ENCODE assay signal across 9 cellular contexts in the genomic region with DNA sequence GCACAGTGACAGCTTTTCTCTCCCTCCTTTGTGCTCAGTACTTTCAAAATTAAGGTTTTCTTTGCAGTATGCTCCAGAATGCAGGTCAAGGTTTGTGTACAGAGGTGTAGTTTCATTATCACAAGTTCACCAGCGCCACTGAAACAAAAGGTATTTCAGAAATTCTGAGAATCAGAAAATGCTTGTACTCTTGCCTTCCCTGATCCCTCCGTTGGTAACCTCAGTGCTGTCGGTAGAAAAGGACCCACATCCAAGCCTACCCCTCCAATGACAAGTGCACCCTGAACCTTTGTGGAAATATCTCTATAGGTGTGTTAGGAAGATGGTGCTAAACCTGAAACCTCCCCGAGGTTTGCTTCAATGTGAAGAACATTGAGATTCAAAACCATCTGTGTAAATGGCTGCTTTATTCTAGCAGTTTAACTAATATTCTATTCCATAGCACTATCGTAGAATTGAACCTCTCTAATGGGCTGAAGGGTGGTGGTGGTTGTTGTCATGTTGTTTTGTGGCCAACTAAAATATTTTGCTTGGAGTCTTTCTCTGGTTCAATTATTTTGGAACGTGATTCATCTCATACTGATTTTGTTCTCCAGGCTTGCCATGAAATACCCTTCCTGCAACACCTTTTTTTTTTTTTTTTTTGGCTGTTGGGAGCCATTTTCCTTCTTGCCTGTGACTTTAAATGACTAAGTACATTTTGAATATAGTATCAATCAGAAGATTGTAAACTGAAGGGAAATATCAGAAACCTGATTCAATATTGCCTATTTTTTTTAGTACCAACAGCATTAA. TPM values are rescaled to one million over a fixed set of nuclear protein-coding genes. Genes with fewer than 3 reads are reported as not detected.
A peak's percentile ranks its signal among the peaks of the same experiment; 100 is the strongest.
DNase-seq lines count a peak whose midpoint lies in the region; ATAC-seq and TF ChIP-seq lines count a peak whose summit lies in the region.
"Had no signal": no experiment of that assay in that cellular context is flagged by ENCODE, and none has a peak within 500 bp of the region (broad histone marks: within the 10 kb centered on the region; RNA-seq: fewer than 3 reads in every experiment).

No MANE protein-coding gene starts in this region.

- no peaks in the 10 kb centered on the region for H3K9me3 ChIP-seq in Caco-2

- no peaks in the 10 kb centered on the region for H3K36me3 ChIP-seq in Caco-2 (ENCODE audit: control insufficient read depth, insufficient read depth, low read length)

- H3K36me3 Mint-ChIP-seq in effector memory CD8-positive, alpha-beta T cell (ENCODE audit: insufficient read depth), result no peaks in the 10 kb centered on the region
- peaks cover 30% of the 10 kb centered on the region for H3K36me3 Mint-ChIP-seq in Caco-2 (ENCODE audit: insufficient read depth, unreplicated experiment)

- CTCF ChIA-PET in Caco-2 (lab: Charles Lee), result interaction anchor here (1.0 kb wide), 1 partner anchor 19 kb away, joined by 3 read pairs; no protein-coding TSS in a partner anchor

- intact Hi-C loops in Caco-2 (cut with micrococcal nuclease; ENCODE audit: unreplicated experiment), result no loop called here

- peaks cover 5% of the 10 kb centered on the region; the same call in 1 of the 2 replicates for H3K4me1 ChIP-seq in Caco-2

- H3K27ac Mint-ChIP-seq in effector memory CD8-positive, alpha-beta T cell, result peak overlapping the region; percentile 68 to 97
- no peak overlapping the region for H3K27ac Mint-ChIP-seq in Caco-2 (ENCODE audit: unreplicated experiment)

- peaks cover 0 to 8% of the 10 kb centered on the region in 2 donors for H3K27me3 Mint-ChIP-seq in effector memory CD8-positive, alpha-beta T cell
- H3K27me3 Mint-ChIP-seq in Caco-2 (ENCODE audit: insufficient read depth, unreplicated experiment), result no peaks in the 10 kb centered on the region

- peak overlapping the region; percentile 76 to 86 for H3K4me3 Mint-ChIP-seq in effector memory CD8-positive, alpha-beta T cell
- no peak overlapping the region for H3K4me3 Mint-ChIP-seq in Caco-2 (ENCODE audit: unreplicated experiment)

- peak; percentile 75 for ATAC-seq in effector memory CD8-positive, alpha-beta T cell (replicated peaks)
- no peak for ATAC-seq in HG03159 (IDR thresholded peaks at IDR 0.05; ENCODE audit: unreplicated experiment)

- H3K27me3 ChIP-seq in Caco-2 (replicated peaks; ENCODE audit: control insufficient read depth, insufficient read depth, low read length), result no peaks in the 10 kb centered on the region

- H3K4me3 ChIP-seq in Caco-2 (ENCODE audit: low read depth, low read length), result no peak overlapping the region

- POLR2A ChIA-PET in Caco-2 (lab: Charles Lee), result no interaction called here

- TF ChIP-seq CTCF in GM20000 (IDR thresholded peaks at IDR 0.05; ENCODE audit: extremely low read depth, missing control alignments), result no peak
- no peak for TF ChIP-seq CTCF in Caco-2 (IDR thresholded peaks at IDR 0.05; ENCODE audit: insufficient read depth in 1 of 2, low read depth in 1 of 2, low read length in 1 of 2, severe bottlenecking in 1 of 2, unreplicated experiment in 1 of 2)

- peak; percentile 53 to 67 for DNase-seq in NCI-H2081 (lab: John Stamatoyannopoulos, UW)
- no peak for DNase-seq in NCI-H2081 treated with DMSO at 0.1 percent for 48 hours (lab: John Stamatoyannopoulos, UW)
- DNase-seq in NCI-H69 (lab: John Stamatoyannopoulos, UW), result peak; percentile 61
- DNase-seq in effector memory CD8-positive, alpha-beta T cell, result no peak
- peak; percentile 66 for DNase-seq in superior temporal gyrus (ENCODE audit: extremely low spot score)
- DNase-seq in GM20000 (ENCODE audit: low spot score), result no peak
- DNase-seq in Caco-2, result no peak
- DNase-seq: SIG-M5 had no signal

- BruUV-seq in Caco-2 (replicated peaks; lab: Mats Ljungman, UMichigan), result no TSS peak

- H3K4me1 Mint-ChIP-seq in effector memory CD8-positive, alpha-beta T cell (ENCODE audit: low read depth in 2 of 2), result peaks cover 5 to 15% of the 10 kb centered on the region in 2 donors
- peaks cover 17% of the 10 kb centered on the region for H3K4me1 Mint-ChIP-seq in Caco-2 (ENCODE audit: low read depth, unreplicated experiment)

- H3K9me3 Mint-ChIP-seq in effector memory CD8-positive, alpha-beta T cell, result no peaks in the 10 kb centered on the region
- no peaks in the 10 kb centered on the region for H3K9me3 Mint-ChIP-seq in Caco-2 (ENCODE audit: unreplicated experiment)

RNA-seq across cellular contexts. Expression of a gene that starts 20.7 kb away (rescaled TPM):
- 72.7 and 74.1 TPM in 2 replicates for total RNA-seq in Caco-2 (2022)

Comparison
In these comparisons a context has a peak if more than half of its experiments do, and no peak if none do; other contexts are left out.
1. DNase-seq: peak in NCI-H2081 (2 of 2), NCI-H69 (single experiment) and superior temporal gyrus (single experiment); none in NCI-H2081 treated with DMSO at 0.1 percent for 48 hours (single experiment), effector memory CD8-positive, alpha-beta T cell (0 of 3), GM20000 (single experiment) and Caco-2 (0 of 2).